ENCODE assay signal across 1 cellular context in genomic region chr2:65416321-65416720, GRCh38.
TF ChIP-seq lines count a peak whose summit lies in the region.

No MANE protein-coding gene starts in this region.

TF ChIP-seq in H1, 55 proteins besides CTCF, POLR2A, EP300 and RAD21:
- TF ChIP-seq YY1 (IDR thresholded peaks at IDR 0.05; ENCODE audit: low read depth, low read length) (no peak), GABPA (IDR thresholded peaks at IDR 0.05; ENCODE audit: borderline replicate concordance, insufficient read depth, low read length) (no peak)
